24 cellular contexts compared by ENCODE assay signal in the genomic region with DNA sequence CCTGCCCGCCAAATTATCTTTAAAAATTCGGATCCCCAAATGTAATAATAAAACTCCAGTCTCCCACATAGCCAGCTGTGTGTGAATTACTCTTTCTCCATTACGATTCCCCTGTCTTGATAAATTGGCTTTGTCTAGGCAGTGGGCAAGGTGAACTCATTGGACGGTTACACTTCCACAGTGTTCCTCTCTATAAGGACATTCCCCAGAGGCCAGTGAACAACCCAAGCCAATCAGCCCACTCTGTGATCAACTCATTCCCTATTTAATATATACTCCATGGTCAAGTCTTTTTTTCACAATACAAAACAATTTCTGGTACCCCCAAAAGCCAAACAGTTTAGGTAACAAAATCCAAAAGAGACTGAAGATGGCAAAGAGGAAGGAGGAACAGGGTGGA.
"Had no signal": no experiment of that assay in that cellular context is flagged by ENCODE, and none has a peak within 500 bp of the region (broad histone marks: within the 10 kb centered on the region; RNA-seq: fewer than 3 reads in every experiment).

No MANE protein-coding gene starts in this region.

- DNase-seq: activated CD4-positive, alpha-beta T cell treated with anti-CD3 and anti-CD28 coated beads, Interleukin-2, amount 50 U/mL, for 1 hour; activated CD4-positive, CD25-positive, alpha-beta regulatory T cell treated with anti-CD3 and anti-CD28 coated beads, Interleukin-2, amount 50 U/mL, for 72 hours; activated CD8-positive, alpha-beta T cell treated with anti-CD3 and anti-CD28 coated beads, Interleukin-2, amount 10 ng/mL, durations not matched to agents 7 days and 5 days; activated gamma-delta T cell treated with Interleukin-2 at 50 U/mL for 16 hours; anterior cingulate cortex; body of pancreas; effector CD4-positive, alpha-beta T cell; foreskin fibroblast; kidney glomerular epithelial cell; left lung; ovary; psoas muscle; spleen; stimulated activated CD4-positive, alpha-beta T cell treated with anti-CD3 and anti-CD28 coated beads, Interleukin-4, amount 100 ng/mL, for 1 hour; stimulated activated naive CD4-positive, alpha-beta T cell treated with Interleukin-2 at 50 U/mL for 16 hours; T-helper 17 cell had no signal

- H3K4me3 ChIP-seq: body of pancreas, cardiac muscle cell, left lung, lung, ovary, psoas muscle, right atrium auricular region, spleen had no signal

- H3K36me3 ChIP-seq: cardiac muscle cell, left lung, neutrophil, ovary, right atrium auricular region, spleen had no signal

- ATAC-seq: activated CD8-positive, alpha-beta T cell treated with anti-CD3 and anti-CD28 coated beads, Interleukin-2, amount 10 ng/mL, durations not matched to agents 7 days and 5 days; body of pancreas; left lung; natural killer cell treated with Interleukin-12 subunit alpha and Interleukin-12 subunit beta and Interleukin-15 and Interleukin-18, amount 100 ng/mL, for 72 hours; psoas muscle; T-helper 17 cell had no signal

- H3K4me1 ChIP-seq: body of pancreas, psoas muscle had no signal

- H3K27me3 ChIP-seq: body of pancreas, cardiac muscle cell, left lung, neutrophil, ovary, right atrium auricular region, spleen had no signal

- H3K27ac ChIP-seq: body of pancreas, cardiac muscle cell, left lung, neutrophil, ovary, psoas muscle, right atrium auricular region, spleen had no signal

- H3K9me3 Mint-ChIP-seq: activated naive CD4-positive, alpha-beta T cell treated with anti-CD3 and anti-CD28 coated beads, Interleukin-2, amount 50 U/mL, for 24 hours; activated T-helper 1 cell treated with anti-CD3 and anti-CD28 coated beads, Interleukin-12 subunit alpha, Interleukin-12 subunit beta, Interleukin-2, Interleukin-4 antibody, amounts not matched to agents 30 ng/mL and 10 ng/mL and 1 ng/mL, durations not matched to agents 14 hours and 24 hours and 36 hours; mesothelial cell of epicardium; natural killer cell treated with Interleukin-12 subunit alpha and Interleukin-12 subunit beta and Interleukin-15 and Interleukin-18, amount 100 ng/mL, for 72 hours had no signal

- H3K9me3 ChIP-seq: body of pancreas, left lung, neutrophil, ovary, psoas muscle, right atrium auricular region, spleen had no signal

- H3K36me3 Mint-ChIP-seq: activated naive CD4-positive, alpha-beta T cell treated with anti-CD3 and anti-CD28 coated beads, Interleukin-2, amount 50 U/mL, for 24 hours; mesothelial cell of epicardium had no signal

- H3K27me3 Mint-ChIP-seq: activated naive CD4-positive, alpha-beta T cell treated with anti-CD3 and anti-CD28 coated beads, Interleukin-2, amount 50 U/mL, for 24 hours had no signal

- H3K4me3 Mint-ChIP-seq: activated CD8-positive, alpha-beta T cell treated with anti-CD3 and anti-CD28 coated beads, Interleukin-2, amount 10 ng/mL, durations not matched to agents 7 days and 5 days; activated naive CD4-positive, alpha-beta T cell treated with anti-CD3 and anti-CD28 coated beads, Interleukin-2, amount 50 U/mL, for 24 hours; activated T-helper 1 cell treated with anti-CD3 and anti-CD28 coated beads, Interleukin-12 subunit alpha, Interleukin-12 subunit beta, Interleukin-2, Interleukin-4 antibody, amounts not matched to agents 30 ng/mL and 10 ng/mL and 1 ng/mL, durations not matched to agents 14 hours and 24 hours and 36 hours; mesothelial cell of epicardium; natural killer cell treated with Interleukin-12 subunit alpha and Interleukin-12 subunit beta and Interleukin-15 and Interleukin-18, amount 100 ng/mL, for 72 hours; T-helper 17 cell had no signal

- H3K27ac Mint-ChIP-seq: activated CD8-positive, alpha-beta T cell treated with anti-CD3 and anti-CD28 coated beads, Interleukin-2, amount 10 ng/mL, durations not matched to agents 7 days and 5 days; activated naive CD4-positive, alpha-beta T cell treated with anti-CD3 and anti-CD28 coated beads, Interleukin-2, amount 50 U/mL, for 24 hours; activated T-helper 1 cell treated with anti-CD3 and anti-CD28 coated beads, Interleukin-12 subunit alpha, Interleukin-12 subunit beta, Interleukin-2, Interleukin-4 antibody, amounts not matched to agents 30 ng/mL and 10 ng/mL and 1 ng/mL, durations not matched to agents 14 hours and 24 hours and 36 hours; mesothelial cell of epicardium; natural killer cell treated with Interleukin-12 subunit alpha and Interleukin-12 subunit beta and Interleukin-15 and Interleukin-18, amount 100 ng/mL, for 72 hours; T-helper 17 cell had no signal

- H3K4me1 Mint-ChIP-seq: activated naive CD4-positive, alpha-beta T cell treated with anti-CD3 and anti-CD28 coated beads, Interleukin-2, amount 50 U/mL, for 24 hours had no signal
